Comparison of ENCODE assay signal across 25 cellular contexts in genomic region chr4:151643564-151643963, GRCh38.
"Had no signal": no experiment of that assay in that cellular context is flagged by ENCODE, and none has a peak within 500 bp of the region (broad histone marks: within the 10 kb centered on the region; RNA-seq: fewer than 3 reads in every experiment).

No MANE protein-coding gene starts in this region.

- ATAC-seq: Panc1, PC-3, SK-N-SH treated with all-trans-retinoic acid at 6 μM for 48 hours, T-helper 17 cell had no signal

- H3K27ac Mint-ChIP-seq: T-helper 17 cell; T-helper 2 cell treated with Interferon-gamma antibody and Interleukin-4, amounts not matched to agents 5 μg/mL and 100 μg/mL, for 36 hours had no signal

- H3K9me3 ChIP-seq: MG63, SJCRH30 had no signal

- H3K4me3 Mint-ChIP-seq: T-helper 17 cell; T-helper 2 cell treated with Interferon-gamma antibody and Interleukin-4, amounts not matched to agents 5 μg/mL and 100 μg/mL, for 36 hours had no signal

- H3K4me1 ChIP-seq: SJCRH30 had no signal

- DNase-seq: KBM-7, MG63, NCI-H1092, NCI-H1105 treated with DMSO at 0.1 percent for 48 hours, NCI-H1417 treated with DMSO at 0.1 percent for 48 hours, NCI-H146, NCI-H1694 treated with DMSO at 0.1 percent for 48 hours, NCI-H2029, NCI-H2081 treated with DMSO at 0.1 percent for 48 hours, NCI-H2171, NCI-H226, NCI-H446, NCI-H510A, NCI-H524 treated with DMSO at 0.1 percent for 48 hours, NCI-H69, NCI-H774, PC-3, SHP77, SJCRH30, T-helper 1 cell, T-helper 17 cell had no signal

- H3K9me3 Mint-ChIP-seq: T-helper 2 cell treated with Interferon-gamma antibody and Interleukin-4, amounts not matched to agents 5 μg/mL and 100 μg/mL, for 36 hours had no signal

- H3K4me3 ChIP-seq: MG63, SJCRH30 had no signal

- H3K27ac ChIP-seq: RWPE1, SJCRH30 had no signal

- H3K27me3 ChIP-seq: MG63, SJCRH30 had no signal

- H3K36me3 ChIP-seq: MG63, SJCRH30 had no signal
